Comparison of ENCODE assay signal across 8 cellular contexts in genomic region chr21:32726742-32727477, GRCh38. TPM values are rescaled to one million over a fixed set of nuclear protein-coding genes. Genes with fewer than 3 reads are reported as not detected.
DNase-seq lines count a peak whose midpoint lies in the region; ATAC-seq and TF ChIP-seq lines count a peak whose summit lies in the region.

No MANE protein-coding gene starts in this region.

- no peaks in the 10 kb centered on the region for H3K9me3 Mint-ChIP-seq in activated T-cell treated with anti-CD3 and anti-CD28 coated beads, Interleukin-2, amount 50 U/mL, for 24 hours
- no peaks in the 10 kb centered on the region for H3K9me3 Mint-ChIP-seq in nephron progenitor cell

- no peaks in the 10 kb centered on the region for H3K27me3 Mint-ChIP-seq in activated T-cell treated with anti-CD3 and anti-CD28 coated beads, Interleukin-2, amount 50 U/mL, for 24 hours
- peaks cover 2% of the 10 kb centered on the region for H3K27me3 Mint-ChIP-seq in nephron progenitor cell (ENCODE audit: low read depth, poor library complexity)

- ATAC-seq in GM18519 (IDR thresholded peaks at IDR 0.05; ENCODE audit: low FRiP score, unreplicated experiment) (no peak), HG03457 (IDR thresholded peaks at IDR 0.05; ENCODE audit: unreplicated experiment) (no peak)

- peak overlapping the region; percentile 95 for H3K27ac Mint-ChIP-seq in activated T-cell treated with anti-CD3 and anti-CD28 coated beads, Interleukin-2, amount 50 U/mL, for 24 hours
- peak overlapping the region; percentile 87 for H3K27ac Mint-ChIP-seq in nephron progenitor cell

- H3K36me3 Mint-ChIP-seq in activated T-cell treated with anti-CD3 and anti-CD28 coated beads, Interleukin-2, amount 50 U/mL, for 24 hours (ENCODE audit: low read depth): peaks cover 45% of the 10 kb centered on the region
- H3K36me3 Mint-ChIP-seq in nephron progenitor cell (ENCODE audit: low read depth): no peaks in the 10 kb centered on the region

- H3K4me3 ChIP-seq in fibroblast of the aortic adventitia (ENCODE audit: low read depth, low read length): peak overlapping the region; percentile 90

- TF ChIP-seq CTCF in GM10266 (IDR thresholded peaks at IDR 0.05; ENCODE audit: control insufficient read depth, insufficient read depth, low read depth, missing control alignments) (no peak), fibroblast of the aortic adventitia (IDR thresholded peaks at IDR 0.05; ENCODE audit: insufficient read depth, low read length) (no peak), nephron progenitor cell (IDR thresholded peaks at IDR 0.05) (no peak)

- DNase-seq in A172 (ENCODE audit: low spot score) (peak; percentile 26), GM10266 (ENCODE audit: extremely low spot score) (peak; percentile 22), NCI-H2171 treated with DMSO at 0.1 percent for 48 hours (lab: John Stamatoyannopoulos, UW) (peak; percentile 33), fibroblast of the aortic adventitia (ENCODE audit: low read depth) (peak; percentile 32), nephron progenitor cell (peak; percentile 23)
- DNase-seq in activated T-cell treated with anti-CD3 and anti-CD28 coated beads, Interleukin-2, amount 50 U/mL, for 24 hours: no peak

- H3K4me1 Mint-ChIP-seq in activated T-cell treated with anti-CD3 and anti-CD28 coated beads, Interleukin-2, amount 50 U/mL, for 24 hours (ENCODE audit: low read depth): peaks cover 62% of the 10 kb centered on the region
- peaks cover 23% of the 10 kb centered on the region for H3K4me1 Mint-ChIP-seq in nephron progenitor cell

- peak overlapping the region; percentile 90 for H3K4me3 Mint-ChIP-seq in activated T-cell treated with anti-CD3 and anti-CD28 coated beads, Interleukin-2, amount 50 U/mL, for 24 hours
- peak overlapping the region; percentile 97 for H3K4me3 Mint-ChIP-seq in nephron progenitor cell

RNA-seq across cellular contexts. Expression of gene SYNJ1, which starts 0.9 kb away (rescaled TPM):
- 6.0 and 6.8 TPM in 2 replicates for total RNA-seq in A172 (2014; rRNA removed; shearing (Covaris generic))
- total RNA-seq in fibroblast of the aortic adventitia (ENCODE audit: low replicate concordance): 9.6 and 11.4 TPM in 2 replicates

RNA-seq across cellular contexts. Expression of gene PAXBP1, which starts 44.6 kb away (rescaled TPM):
- total RNA-seq in A172 (2014; rRNA removed; shearing (Covaris generic)): 33.8 and 47.6 TPM in 2 replicates
- total RNA-seq in fibroblast of the aortic adventitia (ENCODE audit: low replicate concordance): 38.5 and 59.3 TPM in 2 replicates
